8 cellular contexts compared by ENCODE assay signal in genomic region chr11:44565008-44565745, GRCh38. TPM values are rescaled to one million over a fixed set of nuclear protein-coding genes. Genes with fewer than 3 reads are reported as not detected.
DNase-seq lines count a peak whose midpoint lies in the region; ATAC-seq, FAIRE-seq and TF ChIP-seq lines count a peak whose summit lies in the region.

A gene with protein sequence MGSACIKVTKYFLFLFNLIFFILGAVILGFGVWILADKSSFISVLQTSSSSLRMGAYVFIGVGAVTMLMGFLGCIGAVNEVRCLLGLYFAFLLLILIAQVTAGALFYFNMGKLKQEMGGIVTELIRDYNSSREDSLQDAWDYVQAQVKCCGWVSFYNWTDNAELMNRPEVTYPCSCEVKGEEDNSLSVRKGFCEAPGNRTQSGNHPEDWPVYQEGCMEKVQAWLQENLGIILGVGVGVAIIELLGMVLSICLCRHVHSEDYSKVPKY (plus strand): TSS chr11:44565663. CDS start chr11:44594663, 29,000 bp downstream.

- H3K9ac ChIP-seq in kidney (ENCODE audit: low read length in 2 of 2), result peak within 1 kb of the TSS; percentile 74 to 87

- TF ChIP-seq CTCF in kidney (IDR thresholded peaks at IDR 0.05; ENCODE audit: borderline replicate concordance, extremely low read depth, insufficient read depth), result peak; percentile 13

- H3K4me3 ChIP-seq in kidney (ENCODE audit: low read length in 2 of 2), result peak within 1 kb of the TSS; percentile 55 to 80

- FAIRE-seq in kidney (lab: Jason Lieb, UNC), result peak; percentile 51

- no peaks in the 10 kb centered on the region for H3K36me3 ChIP-seq in kidney (ENCODE audit: control insufficient read depth in 1 of 2, insufficient read depth in 2 of 2, low read length in 2 of 2)

- DNase-seq in Ammon's horn (ENCODE audit: low spot score), result peak; percentile 100
- peak; percentile 97 for DNase-seq in NCI-H446 treated with DMSO at 0.1 percent for 48 hours (lab: John Stamatoyannopoulos, UW)
- DNase-seq in activated CD4-positive, CD25-positive, alpha-beta regulatory T cell treated with anti-CD3 and anti-CD28 coated beads, Interleukin-2, amount 50 U/mL, for 72 hours, result peak; percentile 98
- DNase-seq in cerebellar nuclear complex (lab: John Stamatoyannopoulos, UW), result peak; percentile 42 to 73
- DNase-seq in kidney, result peak; percentile 100
- DNase-seq in stimulated activated CD4-positive, alpha-beta T cell treated with anti-CD3 and anti-CD28 coated beads, Interleukin-15, amount 100 ng/mL, for 24 hours, result peak; percentile 100

- peaks cover 8 to 18% of the 10 kb centered on the region in 2 donors for H3K4me1 ChIP-seq in kidney (ENCODE audit: control insufficient read depth in 1 of 2, insufficient read depth in 1 of 2, low read depth in 1 of 2, low read length in 2 of 2)

- peak; percentile 70 for ATAC-seq in GM19043 (IDR thresholded peaks at IDR 0.05; ENCODE audit: low read depth, unreplicated experiment)
- peak; percentile 53 for ATAC-seq in HG03378 (IDR thresholded peaks at IDR 0.05; ENCODE audit: unreplicated experiment)

- H3K9me3 ChIP-seq in kidney (ENCODE audit: control insufficient read depth in 1 of 2, low read length in 2 of 2), result no peaks in the 10 kb centered on the region

- H3K27ac ChIP-seq in kidney (ENCODE audit: low read depth in 2 of 2, low read length in 2 of 2), result peak within 1 kb of the TSS; percentile 91 to 98

- intact Hi-C loops in kidney (cut with DNase I), result no loop called here

RNA-seq across cellular contexts. Expression of the gene that starts here (rescaled TPM):
- total RNA-seq in kidney, result 94.4 TPM
- polyA plus RNA-seq in kidney (ENCODE audit: insufficient read depth, low read depth, low replicate concordance), result 59.3 TPM

Comparison
In these comparisons a context has a peak if more than half of its experiments do, and no peak if none do; other contexts are left out.
1. Peak in every context shown above with its lines: DNase-seq, ATAC-seq, H3K4me3 ChIP-seq and H3K27ac ChIP-seq.